Comparison of ENCODE assay signal across 16 cellular contexts in genomic region chr7:45975367-45975766, GRCh38. TPM values are rescaled to one million over a fixed set of nuclear protein-coding genes. Genes with fewer than 3 reads are reported as not detected.
DNase-seq lines count a peak whose midpoint lies in the region; ATAC-seq, FAIRE-seq and TF ChIP-seq lines count a peak whose summit lies in the region.
"Had no signal": no experiment of that assay in that cellular context is flagged by ENCODE, and none has a peak within 500 bp of the region (broad histone marks: within the 10 kb centered on the region; RNA-seq: fewer than 3 reads in every experiment).

No MANE protein-coding gene starts in this region.

- H3K27ac ChIP-seq in astrocyte (ENCODE audit: low read depth, low read length) = no peak overlapping the region
- H3K27ac ChIP-seq: HL-60 had no signal

- H3K27me3 ChIP-seq in astrocyte (ENCODE audit: insufficient read depth, low read length) = no peaks in the 10 kb centered on the region
- H3K27me3 ChIP-seq: MG63 had no signal

- CTCF ChIA-PET in activated CD8-positive, alpha-beta memory T cell treated with anti-CD3 and anti-CD28 coated beads, Interleukin-2, amount 10 ng/mL, durations not matched to agents 7 days and 5 days (lab: Charles Lee) = no interaction called here

- H3K27ac Mint-ChIP-seq in activated CD8-positive, alpha-beta memory T cell treated with anti-CD3 and anti-CD28 coated beads, Interleukin-2, amount 10 ng/mL, durations not matched to agents 7 days and 5 days = no peak overlapping the region
- peak overlapping the region; percentile 62 for H3K27ac Mint-ChIP-seq in astrocyte (ENCODE audit: unreplicated experiment)

- FAIRE-seq in astrocyte (lab: Jason Lieb, UNC) = peak; percentile 39

- peak; percentile 28 for DNase-seq in activated CD8-positive, alpha-beta memory T cell treated with anti-CD3 and anti-CD28 coated beads for 24 hours
- DNase-seq in activated CD8-positive, alpha-beta memory T cell treated with anti-CD3 and anti-CD28 coated beads, Interleukin-2, amount 10 ng/mL, durations not matched to agents 7 days and 5 days = no peak
- DNase-seq in astrocyte (ENCODE audit: low read depth) = no peak
- peak; percentile 26 for DNase-seq in kidney tubule cell (ENCODE audit: low spot score)
- no peak for DNase-seq in NCI-H1105 treated with DMSO at 0.1 percent for 48 hours (lab: John Stamatoyannopoulos, UW)
- DNase-seq in activated naive CD4-positive, alpha-beta T cell treated with anti-CD3 and anti-CD28 coated beads, Interleukin-2, amount 50 U/mL, for 16 hours = no peak
- DNase-seq in T-helper 2 cell = no peak
- DNase-seq: 8988T, C1 segment of cervical spinal cord, H7, KBM-7, MG63, NCI-H1930, NCI-H2171 treated with DMSO at 0.1 percent for 48 hours had no signal

- no peak overlapping the region for H2AFZ ChIP-seq in astrocyte (ENCODE audit: low read depth, low read length)

- no peaks in the 10 kb centered on the region for H3K27me3 Mint-ChIP-seq in activated CD8-positive, alpha-beta memory T cell treated with anti-CD3 and anti-CD28 coated beads, Interleukin-2, amount 10 ng/mL, durations not matched to agents 7 days and 5 days
- no peaks in the 10 kb centered on the region for H3K27me3 Mint-ChIP-seq in astrocyte (ENCODE audit: low read depth, unreplicated experiment)

- H3K4me2 ChIP-seq in astrocyte (ENCODE audit: low read length) = no peak overlapping the region

- no peaks in the 10 kb centered on the region for H3K36me3 ChIP-seq in astrocyte (ENCODE audit: insufficient read depth, low read length)
- H3K36me3 ChIP-seq: MG63 had no signal

- no peaks in the 10 kb centered on the region for H3K9me3 Mint-ChIP-seq in activated CD8-positive, alpha-beta memory T cell treated with anti-CD3 and anti-CD28 coated beads, Interleukin-2, amount 10 ng/mL, durations not matched to agents 7 days and 5 days (ENCODE audit: low read depth)
- H3K9me3 Mint-ChIP-seq in astrocyte (ENCODE audit: unreplicated experiment) = peaks cover 8% of the 10 kb centered on the region

- no peak for TF ChIP-seq CTCF in astrocyte (IDR thresholded peaks at IDR 0.05; ENCODE audit: insufficient read depth, low read depth, low read length)

- H3K4me3 Mint-ChIP-seq in activated CD8-positive, alpha-beta memory T cell treated with anti-CD3 and anti-CD28 coated beads, Interleukin-2, amount 10 ng/mL, durations not matched to agents 7 days and 5 days = no peak overlapping the region
- no peak overlapping the region for H3K4me3 Mint-ChIP-seq in astrocyte (ENCODE audit: unreplicated experiment)

- H3K4me1 Mint-ChIP-seq in activated CD8-positive, alpha-beta memory T cell treated with anti-CD3 and anti-CD28 coated beads, Interleukin-2, amount 10 ng/mL, durations not matched to agents 7 days and 5 days = peaks cover 5% of the 10 kb centered on the region
- H3K4me1 Mint-ChIP-seq in astrocyte (ENCODE audit: low read depth, unreplicated experiment) = peaks cover 49% of the 10 kb centered on the region

- H3K9ac ChIP-seq in astrocyte (ENCODE audit: low read length) = no peak overlapping the region

- no peak for ATAC-seq in activated CD8-positive, alpha-beta memory T cell treated with anti-CD3 and anti-CD28 coated beads, Interleukin-2, amount 10 ng/mL, durations not matched to agents 7 days and 5 days
- ATAC-seq in HG03097 (IDR thresholded peaks at IDR 0.05; ENCODE audit: low FRiP score, unreplicated experiment) = no peak

- H3K79me2 ChIP-seq in astrocyte (ENCODE audit: insufficient read depth, low read length) = no peaks in the 10 kb centered on the region

- H3K4me3 ChIP-seq in astrocyte (ENCODE audit: insufficient read depth, low read depth, low read length) = no peak overlapping the region
- H3K4me3 ChIP-seq: MG63 had no signal

- H4K20me1 ChIP-seq in astrocyte (ENCODE audit: insufficient read depth, low read length) = no peaks in the 10 kb centered on the region

- H3K4me1 ChIP-seq in astrocyte (ENCODE audit: insufficient read depth, low read length) = peaks cover 43% of the 10 kb centered on the region

- H3K36me3 Mint-ChIP-seq in activated CD8-positive, alpha-beta memory T cell treated with anti-CD3 and anti-CD28 coated beads, Interleukin-2, amount 10 ng/mL, durations not matched to agents 7 days and 5 days = no peaks in the 10 kb centered on the region
- H3K36me3 Mint-ChIP-seq in astrocyte (ENCODE audit: low read depth, unreplicated experiment) = peaks cover 4% of the 10 kb centered on the region

- no peaks in the 10 kb centered on the region for H3K9me3 ChIP-seq in astrocyte (ENCODE audit: insufficient read depth, low read depth, low read length)

RNA-seq across cellular contexts. Expression of gene IGFBP3, which starts 54.3 kb away (rescaled TPM):
- 10 to 100 TPM; 10.5 to 17.8 TPM for total RNA-seq in activated CD8-positive, alpha-beta memory T cell treated with anti-CD3 and anti-CD28 coated beads, Interleukin-2, amount 10 ng/mL, durations not matched to agents 7 days and 5 days
- total RNA-seq in astrocyte = 1,092 and 1,283 TPM in 2 replicates

Comparison
In these comparisons a context has a peak if more than half of its experiments do, and no peak if none do; other contexts are left out.
1. DNase-seq: peak in activated CD8-positive, alpha-beta memory T cell treated with anti-CD3 and anti-CD28 coated beads for 24 hours (single experiment) and kidney tubule cell (single experiment); none in activated CD8-positive, alpha-beta memory T cell treated with anti-CD3 and anti-CD28 coated beads, Interleukin-2, amount 10 ng/mL, durations not matched to agents 7 days and 5 days (single experiment), astrocyte (single experiment), NCI-H1105 treated with DMSO at 0.1 percent for 48 hours (single experiment), activated naive CD4-positive, alpha-beta T cell treated with anti-CD3 and anti-CD28 coated beads, Interleukin-2, amount 50 U/mL, for 16 hours (single experiment) and T-helper 2 cell (0 of 5).
2. RNA of gene IGFBP3, which starts 54.3 kb away (total RNA-seq): 1,092 to 1,283 TPM in astrocyte; 10.5 to 17.8 TPM in activated CD8-positive, alpha-beta memory T cell treated with anti-CD3 and anti-CD28 coated beads, Interleukin-2, amount 10 ng/mL, durations not matched to agents 7 days and 5 days; every median in the first group is over 10 times any median in the second.